In the genomic region with DNA sequence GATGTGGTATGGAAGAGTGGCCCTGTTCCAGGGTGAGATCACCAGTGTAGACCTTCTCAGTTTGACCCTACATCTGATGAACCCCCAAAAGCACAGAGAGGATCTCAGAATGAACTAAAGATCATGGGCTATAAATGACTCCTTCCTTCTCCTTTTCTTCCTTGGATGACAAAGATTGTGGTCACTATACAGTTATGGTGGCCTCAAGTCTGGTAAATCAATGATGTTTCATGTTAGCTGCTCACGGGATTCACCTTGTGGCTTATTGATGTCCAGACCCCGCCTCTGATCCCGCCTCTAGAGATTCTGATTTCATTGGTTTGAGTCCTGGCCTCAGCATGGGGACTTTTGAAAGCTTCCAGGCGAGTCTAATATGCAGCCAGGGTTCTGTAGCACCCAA, we compare ENCODE assay signal across 21 cellular contexts.
DNase-seq lines count a peak whose midpoint lies in the region; ATAC-seq and TF ChIP-seq lines count a peak whose summit lies in the region.
"Had no signal": no experiment of that assay in that cellular context is flagged by ENCODE, and none has a peak within 500 bp of the region (broad histone marks: within the 10 kb centered on the region; RNA-seq: fewer than 3 reads in every experiment).

No MANE protein-coding gene starts in this region.

- no peaks in the 10 kb centered on the region for H3K27me3 ChIP-seq in CD8-positive, alpha-beta memory T cell (ENCODE audit: insufficient read depth, low read length, poor library complexity, severe bottlenecking)
- no peaks in the 10 kb centered on the region for H3K27me3 ChIP-seq in sigmoid colon
- H3K27me3 ChIP-seq: BE2C, body of pancreas, heart left ventricle had no signal

- no peak for TF ChIP-seq POLR2A in sigmoid colon (IDR thresholded peaks at IDR 0.05)

- no peak for ATAC-seq in central memory CD8-positive, alpha-beta T cell (replicated peaks; ENCODE audit: extremely low read depth, poor library complexity, severe bottlenecking)
- ATAC-seq in sciatic nerve (no peak), HG03196 (IDR thresholded peaks at IDR 0.05; ENCODE audit: unreplicated experiment) (no peak), GM18502 (IDR thresholded peaks at IDR 0.05; ENCODE audit: poor library complexity, unreplicated experiment) (no peak)
- ATAC-seq: body of pancreas, HCT116, heart left ventricle, Panc1, SK-N-SH treated with all-trans-retinoic acid at 6 μM for 48 hours had no signal

- CTCF ChIA-PET in CD8-positive, alpha-beta memory T cell (lab: Charles Lee): no interaction called here

- no peak for TF ChIP-seq CTCF in sigmoid colon (IDR thresholded peaks at IDR 0.05)

- peaks cover 4% of the 10 kb centered on the region for H3K36me3 ChIP-seq in CD8-positive, alpha-beta memory T cell (ENCODE audit: insufficient read depth, low read length)
- no peaks in the 10 kb centered on the region for H3K36me3 ChIP-seq in sigmoid colon
- H3K36me3 ChIP-seq: BE2C, heart left ventricle, MG63 had no signal

- no peak for TF ChIP-seq EP300 in sigmoid colon (IDR thresholded peaks at IDR 0.05)

- H3K4me1 Mint-ChIP-seq in CD8-positive, alpha-beta memory T cell: peaks cover 88 to 97% (median 95%) of the 10 kb centered on the region in 3 donors
- peaks cover 8 to 17% (median 11%) of the 10 kb centered on the region in 3 donors for H3K4me1 Mint-ChIP-seq in IgD-negative memory B cell
- H3K4me1 Mint-ChIP-seq in central memory CD8-positive, alpha-beta T cell: peaks cover 87% of the 10 kb centered on the region

- H3K4me3 ChIP-seq in CD8-positive, alpha-beta memory T cell (ENCODE audit: low read length): no peak overlapping the region
- no peak overlapping the region for H3K4me3 ChIP-seq in sigmoid colon
- H3K4me3 ChIP-seq: body of pancreas, heart left ventricle, MG63 had no signal

- peaks cover 3 to 14% (median 6%) of the 10 kb centered on the region in 3 donors for H3K36me3 Mint-ChIP-seq in CD8-positive, alpha-beta memory T cell
- H3K36me3 Mint-ChIP-seq in IgD-negative memory B cell: peaks cover 2% of the 10 kb centered on the region
- H3K36me3 Mint-ChIP-seq in central memory CD8-positive, alpha-beta T cell (ENCODE audit: insufficient read depth): peaks cover 10% of the 10 kb centered on the region

- no peak for DNase-seq in CD8-positive, alpha-beta memory T cell
- DNase-seq in central memory CD8-positive, alpha-beta T cell (ENCODE audit: low spot score in 2 of 2): no peak
- no peak for DNase-seq in sigmoid colon
- DNase-seq in sciatic nerve (ENCODE audit: low spot score): no peak
- DNase-seq: activated CD4-positive, alpha-beta T cell treated with anti-CD3 and anti-CD28 coated beads, Interleukin-2, amount 50 U/mL, for 1 hour; body of pancreas; dermis blood vessel endothelial cell; heart left ventricle; mesendoderm; MG63; NCI-H1930; NCI-H524; retina; stimulated activated CD4-positive, alpha-beta T cell treated with anti-CD3 and anti-CD28 coated beads, Interleukin-15, amount 100 ng/mL, for 24 hours had no signal

- peaks cover 54% of the 10 kb centered on the region for H3K4me1 ChIP-seq in CD8-positive, alpha-beta memory T cell (ENCODE audit: insufficient read depth, low read length)
- peaks cover 0 to 32% (median 28%) of the 10 kb centered on the region in 4 donors for H3K4me1 ChIP-seq in sigmoid colon

- peak overlapping the region in 2 of 7 donors; percentile 60 to 71 for H3K4me3 Mint-ChIP-seq in CD8-positive, alpha-beta memory T cell
- no peak overlapping the region for H3K4me3 Mint-ChIP-seq in IgD-negative memory B cell
- no peak overlapping the region for H3K4me3 Mint-ChIP-seq in central memory CD8-positive, alpha-beta T cell

- H3K9me3 ChIP-seq in CD8-positive, alpha-beta memory T cell (ENCODE audit: low read length): no peaks in the 10 kb centered on the region
- no peaks in the 10 kb centered on the region for H3K9me3 ChIP-seq in sigmoid colon
- H3K9me3 ChIP-seq: BE2C, body of pancreas, heart left ventricle, MG63 had no signal

- 82 to 95% methylated on average over 4 of the region's 4 CpGs for WGBS in sigmoid colon, 2 donors

- POLR2A ChIA-PET in CD8-positive, alpha-beta memory T cell (lab: Charles Lee): no interaction called here

- H3K27ac Mint-ChIP-seq in CD8-positive, alpha-beta memory T cell: peak overlapping the region; percentile 38 to 98 (median 85)
- peak overlapping the region in 2 of 3 donors; percentile 10 to 64 for H3K27ac Mint-ChIP-seq in IgD-negative memory B cell
- H3K27ac Mint-ChIP-seq in central memory CD8-positive, alpha-beta T cell (ENCODE audit: low read depth): peak overlapping the region; percentile 70

- H3K27me3 Mint-ChIP-seq in CD8-positive, alpha-beta memory T cell: no peaks in the 10 kb centered on the region
- H3K27me3 Mint-ChIP-seq in IgD-negative memory B cell: peaks cover 1% of the 10 kb centered on the region
- no peaks in the 10 kb centered on the region for H3K27me3 Mint-ChIP-seq in central memory CD8-positive, alpha-beta T cell

- no peak overlapping the region for H3K27ac ChIP-seq in CD8-positive, alpha-beta memory T cell (ENCODE audit: low read depth, low read length)
- peak overlapping the region; percentile 45 to 84 (median 66) for H3K27ac ChIP-seq in sigmoid colon

- H3K9me3 Mint-ChIP-seq in CD8-positive, alpha-beta memory T cell: no peaks in the 10 kb centered on the region
- H3K9me3 Mint-ChIP-seq in IgD-negative memory B cell: peaks cover 0 to 2% (median 0%) of the 10 kb centered on the region in 3 donors
- no peaks in the 10 kb centered on the region for H3K9me3 Mint-ChIP-seq in central memory CD8-positive, alpha-beta T cell

- intact Hi-C loops in sigmoid colon (cut with DNase I): no loop called here
- intact Hi-C loops in sciatic nerve (cut with DNase I): no loop called here
